1 cellular context compared by ENCODE assay signal in the genomic region with DNA sequence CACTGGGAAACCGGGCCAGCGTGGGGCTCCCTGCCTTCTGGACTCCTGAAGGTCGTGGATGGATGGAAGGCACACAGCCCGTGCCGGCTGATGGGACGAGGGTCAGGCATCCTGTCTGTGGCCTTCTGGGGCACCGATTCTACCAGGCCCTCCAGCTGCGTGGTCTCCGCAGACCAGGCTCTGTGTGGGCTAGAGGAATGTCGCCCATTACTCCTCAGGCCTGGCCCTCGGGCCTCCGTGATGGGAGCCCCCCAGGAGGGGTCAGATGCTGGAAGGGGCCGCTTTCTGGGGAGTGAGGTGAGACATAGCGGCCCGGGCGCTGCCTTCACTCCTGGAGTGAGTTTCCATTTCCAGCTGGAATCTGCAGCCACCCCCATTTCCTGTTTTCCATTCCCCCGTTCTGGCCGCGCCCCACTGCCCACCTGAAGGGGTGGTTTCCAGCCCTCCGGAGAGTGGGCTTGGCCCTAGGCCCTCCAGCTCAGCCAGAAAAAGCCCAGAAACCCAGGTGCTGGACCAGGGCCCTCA.
TF ChIP-seq lines count a peak whose summit lies in the region.

No MANE protein-coding gene starts in this region.

TF ChIP-seq in HCT116, 20 proteins besides CTCF, POLR2A, EP300 and RAD21:
- TF ChIP-seq POLR2AphosphoS5 (IDR thresholded peaks at IDR 0.05; ENCODE audit: low read depth, low read length), result 0 out of 2 replicates have a peak, but pooled peaks have one; percentile 3
- TF ChIP-seq ELF1 (IDR thresholded peaks at IDR 0.05; ENCODE audit: borderline replicate concordance, low read depth), result no peak
- TF ChIP-seq ZBTB33 (IDR thresholded peaks at IDR 0.05; ENCODE audit: extremely low read depth, insufficient replicate concordance, low read length), result no peak
